In genomic region chr4:153683763-153684181, GRCh38 we compare ENCODE assay signal across 9 cellular contexts. TPM values are rescaled to one million over a fixed set of nuclear protein-coding genes. Genes with fewer than 3 reads are reported as not detected.
A peak's percentile ranks its signal among the peaks of the same experiment; 100 is the strongest.
DNase-seq lines count a peak whose midpoint lies in the region; ATAC-seq, FAIRE-seq and TF ChIP-seq lines count a peak whose summit lies in the region.
"Had no signal": no experiment of that assay in that cellular context is flagged by ENCODE, and none has a peak within 500 bp of the region (broad histone marks: within the 10 kb centered on the region; RNA-seq: fewer than 3 reads in every experiment).

No MANE protein-coding gene starts in this region.

- FAIRE-seq in bronchial epithelial cell (lab: Jason Lieb, UNC), result no peak

- ATAC-seq in activated naive CD4-positive, alpha-beta T cell treated with anti-CD3 and anti-CD28 coated beads, Interleukin-2, amount 50 U/mL, for 72 hours, result no peak
- ATAC-seq in GM19467 (IDR thresholded peaks at IDR 0.05; ENCODE audit: unreplicated experiment), result no peak

- peak overlapping the region; percentile 73 for H3K4me3 Mint-ChIP-seq in activated naive CD4-positive, alpha-beta T cell treated with anti-CD3 and anti-CD28 coated beads, Interleukin-2, amount 10 ng/mL, durations not matched to agents 7 days and 5 days
- peak overlapping the region; percentile 64 for H3K4me3 Mint-ChIP-seq in mesothelial cell of epicardium

- H3K4me3 ChIP-seq in bronchial epithelial cell (ENCODE audit: low read depth, low read length) (peak overlapping the region; percentile 45), transverse colon (peak overlapping the region; percentile 49 to 80 (median 54))

- peaks cover 0 to 17% (median 14%) of the 10 kb centered on the region in 4 donors for H3K4me1 ChIP-seq in transverse colon

- H3K9me3 ChIP-seq in transverse colon, result peaks cover 10 to 11% of the 10 kb centered on the region in 2 donors

- in situ Hi-C loops in transverse colon (cut with MboI; ENCODE audit: low pct_ligation_motif_present in 1 of 4, low pct_unique_long_range_greater_than_20kb in 1 of 4, low sequenced_read_pairs in 3 of 4), result no loop called here

- H3K27ac ChIP-seq in transverse colon, result no peak overlapping the region

- intact Hi-C loops in transverse colon (cut with DNase I; ENCODE audit: low total_unique reads), result no loop called here

- TF ChIP-seq CTCF in bronchial epithelial cell (IDR thresholded peaks at IDR 0.05; ENCODE audit: insufficient read depth, low read length, severe bottlenecking), result no peak
- no peak for TF ChIP-seq CTCF in mesothelial cell of epicardium (IDR thresholded peaks at IDR 0.05; ENCODE audit: unreplicated experiment)
- no peak for TF ChIP-seq CTCF in transverse colon (IDR thresholded peaks at IDR 0.05)

- peaks cover 13% of the 10 kb centered on the region for H3K36me3 Mint-ChIP-seq in activated naive CD4-positive, alpha-beta T cell treated with anti-CD3 and anti-CD28 coated beads, Interleukin-2, amount 10 ng/mL, durations not matched to agents 7 days and 5 days
- peaks cover 12 to 21% of the 10 kb centered on the region in 2 donors for H3K36me3 Mint-ChIP-seq in activated naive CD4-positive, alpha-beta T cell treated with anti-CD3 and anti-CD28 coated beads, Interleukin-2, amount 50 U/mL, for 72 hours
- H3K36me3 Mint-ChIP-seq in mesothelial cell of epicardium, result peaks cover 6% of the 10 kb centered on the region

- peaks cover 19% of the 10 kb centered on the region for H3K4me1 Mint-ChIP-seq in activated naive CD4-positive, alpha-beta T cell treated with anti-CD3 and anti-CD28 coated beads, Interleukin-2, amount 10 ng/mL, durations not matched to agents 7 days and 5 days
- peaks cover 11% of the 10 kb centered on the region for H3K4me1 Mint-ChIP-seq in mesothelial cell of epicardium

- DNase-seq in activated naive CD4-positive, alpha-beta T cell treated with anti-CD3 and anti-CD28 coated beads, Interleukin-2, amount 10 ng/mL, durations not matched to agents 7 days and 5 days, result no peak
- DNase-seq in activated naive CD4-positive, alpha-beta T cell treated with anti-CD3 and anti-CD28 coated beads, Interleukin-2, amount 50 U/mL, for 72 hours (ENCODE audit: low spot score in 2 of 2), result no peak
- DNase-seq in bronchial epithelial cell (ENCODE audit: low read depth) (no peak), mesothelial cell of epicardium (ENCODE audit: low spot score in 2 of 2, unreplicated experiment in 2 of 2) (no peak), transverse colon (no peak), NCI-H510A (lab: John Stamatoyannopoulos, UW) (no peak)
- no peak for DNase-seq in activated CD4-positive, alpha-beta T cell treated with anti-CD3 and anti-CD28 coated beads, Interleukin-2, amount 50 U/mL, for 4 hours
- DNase-seq: SIG-M5 had no signal

- H3K36me3 ChIP-seq in bronchial epithelial cell (ENCODE audit: control insufficient read depth, insufficient read depth, low read length) (no peaks in the 10 kb centered on the region), transverse colon (peaks cover 0 to 6% (median 0%) of the 10 kb centered on the region in 4 donors)

- 7 to 80% methylated on average over 1 to 25 of the region's 27 CpGs for WGBS in transverse colon (ENCODE audit: low coverage in 1 of 2), 2 donors

- CTCF ChIA-PET in activated naive CD4-positive, alpha-beta T cell treated with anti-CD3 and anti-CD28 coated beads, Interleukin-2, amount 10 ng/mL, durations not matched to agents 7 days and 5 days (lab: Charles Lee), result interaction anchor here (1.2 kb wide), 1 partner anchor 79 kb away, joined by 3 read pairs; no protein-coding TSS in a partner anchor

- no peak for TF ChIP-seq EP300 in transverse colon (IDR thresholded peaks at IDR 0.05; ENCODE audit: low read depth)

- no peaks in the 10 kb centered on the region for H3K27me3 ChIP-seq in bronchial epithelial cell (ENCODE audit: control insufficient read depth, insufficient read depth, low read length)
- H3K27me3 ChIP-seq in transverse colon, result peaks cover 27% of the 10 kb centered on the region

- peaks cover 10% of the 10 kb centered on the region for H3K9me3 Mint-ChIP-seq in activated naive CD4-positive, alpha-beta T cell treated with anti-CD3 and anti-CD28 coated beads, Interleukin-2, amount 10 ng/mL, durations not matched to agents 7 days and 5 days
- H3K9me3 Mint-ChIP-seq in activated naive CD4-positive, alpha-beta T cell treated with anti-CD3 and anti-CD28 coated beads, Interleukin-2, amount 50 U/mL, for 72 hours, result peaks cover 0 to 12% of the 10 kb centered on the region in 2 donors
- H3K9me3 Mint-ChIP-seq in mesothelial cell of epicardium, result peaks cover 11% of the 10 kb centered on the region

- peaks cover 54% of the 10 kb centered on the region for H3K27me3 Mint-ChIP-seq in activated naive CD4-positive, alpha-beta T cell treated with anti-CD3 and anti-CD28 coated beads, Interleukin-2, amount 10 ng/mL, durations not matched to agents 7 days and 5 days
- peaks cover 56% of the 10 kb centered on the region for H3K27me3 Mint-ChIP-seq in mesothelial cell of epicardium (ENCODE audit: low read depth)

- H3K27ac Mint-ChIP-seq in activated naive CD4-positive, alpha-beta T cell treated with anti-CD3 and anti-CD28 coated beads, Interleukin-2, amount 10 ng/mL, durations not matched to agents 7 days and 5 days, result no peak overlapping the region
- H3K27ac Mint-ChIP-seq in activated naive CD4-positive, alpha-beta T cell treated with anti-CD3 and anti-CD28 coated beads, Interleukin-2, amount 50 U/mL, for 72 hours, result no peak overlapping the region
- no peak overlapping the region for H3K27ac Mint-ChIP-seq in mesothelial cell of epicardium

- TF ChIP-seq POLR2A in transverse colon (IDR thresholded peaks at IDR 0.05), result no peak

RNA-seq across cellular contexts. Expression of gene TLR2, which starts 0.3 kb away (rescaled TPM):
- total RNA-seq in activated naive CD4-positive, alpha-beta T cell treated with anti-CD3 and anti-CD28 coated beads, Interleukin-2, amount 50 U/mL, for 72 hours, result 1 to 10 TPM; 1.1 to 1.6 TPM
- total RNA-seq in bronchial epithelial cell (1.3 and 2.6 TPM in 2 replicates), mesothelial cell of epicardium (2.4 to 3.0 TPM (median 2.9 TPM) in 3 replicates), transverse colon (10 to 100 TPM in 2 of 4 donors, 1 to 10 TPM in 1, under 1 TPM in 1; 0.40 to 17.6 (median 9.1) TPM)
